Comparison of ENCODE assay signal across 1 cellular context in genomic region chr11:130162733-130163132, GRCh38.
TF ChIP-seq lines count a peak whose summit lies in the region.

No MANE protein-coding gene starts in this region.

TF ChIP-seq in GM12878, 131 proteins besides CTCF, POLR2A, EP300 and RAD21 (continued from another document):
- TF ChIP-seq, protein P1, sequence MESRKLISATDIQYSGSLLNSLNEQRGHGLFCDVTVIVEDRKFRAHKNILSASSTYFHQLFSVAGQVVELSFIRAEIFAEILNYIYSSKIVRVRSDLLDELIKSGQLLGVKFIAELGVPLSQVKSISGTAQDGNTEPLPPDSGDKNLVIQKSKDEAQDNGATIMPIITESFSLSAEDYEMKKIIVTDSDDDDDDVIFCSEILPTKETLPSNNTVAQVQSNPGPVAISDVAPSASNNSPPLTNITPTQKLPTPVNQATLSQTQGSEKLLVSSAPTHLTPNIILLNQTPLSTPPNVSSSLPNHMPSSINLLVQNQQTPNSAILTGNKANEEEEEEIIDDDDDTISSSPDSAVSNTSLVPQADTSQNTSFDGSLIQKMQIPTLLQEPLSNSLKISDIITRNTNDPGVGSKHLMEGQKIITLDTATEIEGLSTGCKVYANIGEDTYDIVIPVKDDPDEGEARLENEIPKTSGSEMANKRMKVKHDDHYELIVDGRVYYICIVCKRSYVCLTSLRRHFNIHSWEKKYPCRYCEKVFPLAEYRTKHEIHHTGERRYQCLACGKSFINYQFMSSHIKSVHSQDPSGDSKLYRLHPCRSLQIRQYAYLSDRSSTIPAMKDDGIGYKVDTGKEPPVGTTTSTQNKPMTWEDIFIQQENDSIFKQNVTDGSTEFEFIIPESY (IDR thresholded peaks at IDR 0.05) = no peak
- no peak for TF ChIP-seq MEF2A (IDR thresholded peaks at IDR 0.05; ENCODE audit: insufficient read depth, low read depth, low read length)
- TF ChIP-seq FOXK2 (IDR thresholded peaks at IDR 0.05) = no peak
- TF ChIP-seq ESRRA (IDR thresholded peaks at IDR 0.05; ENCODE audit: low read length) = no peak
- no peak for TF ChIP-seq NR2C1 (IDR thresholded peaks at IDR 0.05)
- no peak for TF ChIP-seq CBX3 (IDR thresholded peaks at IDR 0.05; ENCODE audit: borderline replicate concordance, low read depth)
- no peak for TF ChIP-seq CBX5 (IDR thresholded peaks at IDR 0.05; ENCODE audit: low read depth)
- TF ChIP-seq ZNF687 (IDR thresholded peaks at IDR 0.05) = no peak
- no peak for TF ChIP-seq PAX5 (IDR thresholded peaks at IDR 0.05; ENCODE audit: borderline replicate concordance, low read depth, low read length)
- TF ChIP-seq ZNF384 (IDR thresholded peaks at IDR 0.05; ENCODE audit: borderline replicate concordance, low read depth, low read length) = no peak
- TF ChIP-seq MEF2B (IDR thresholded peaks at IDR 0.05; ENCODE audit: partially characterized antibody, poor library complexity, severe bottlenecking) = no peak
- TF ChIP-seq DPF2 (IDR thresholded peaks at IDR 0.05) = no peak
